Comparison of ENCODE assay signal across 7 cellular contexts in the genomic region with DNA sequence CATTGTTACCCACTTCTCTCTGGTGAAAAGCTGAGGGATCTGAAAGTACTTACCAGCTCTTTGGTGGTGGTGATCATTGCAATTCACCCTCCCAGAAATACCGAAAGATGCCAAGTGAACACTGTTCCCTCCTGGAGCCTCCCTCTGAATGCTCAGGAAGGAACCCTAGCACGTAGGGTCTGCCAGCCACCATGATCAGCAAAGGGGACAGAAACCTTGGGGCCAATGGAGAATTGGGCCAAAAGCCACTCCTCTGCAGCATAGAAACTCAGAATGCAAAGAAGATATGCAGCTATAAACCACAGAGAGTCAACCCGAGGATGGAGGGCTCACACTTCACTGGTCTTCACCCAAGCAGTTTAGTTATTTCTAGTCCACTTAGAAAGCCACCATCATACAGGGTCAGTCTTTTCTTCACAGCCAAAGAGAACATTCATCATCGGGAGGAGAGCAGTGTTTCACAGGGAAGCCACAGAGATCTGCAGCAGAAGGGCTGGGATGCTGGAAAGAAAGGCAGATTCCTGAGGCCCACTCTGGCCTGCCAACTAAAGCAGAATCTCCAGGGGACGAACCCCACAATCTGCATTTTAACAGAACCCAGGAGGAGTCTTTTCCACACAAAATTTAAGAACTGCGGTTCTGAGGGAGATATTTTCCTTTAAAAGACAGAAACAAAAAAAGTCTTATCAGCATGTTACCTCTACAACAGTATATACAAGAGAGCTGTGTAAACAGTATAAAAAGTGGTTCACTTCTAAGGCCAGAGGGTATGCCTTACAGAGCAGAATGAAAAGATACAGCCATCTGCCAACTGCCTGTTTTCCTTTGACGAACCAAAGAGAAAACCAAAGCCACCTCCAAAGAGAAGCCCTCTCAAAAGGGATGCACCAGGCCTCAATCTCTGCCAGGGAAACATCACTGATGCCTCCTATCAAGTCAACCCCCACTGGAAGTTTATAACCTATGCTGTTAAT. TPM values are rescaled to one million over a fixed set of nuclear protein-coding genes. Genes with fewer than 3 reads are reported as not detected.
A peak's percentile ranks its signal among the peaks of the same experiment; 100 is the strongest.
DNase-seq lines count a peak whose midpoint lies in the region; ATAC-seq, FAIRE-seq and TF ChIP-seq lines count a peak whose summit lies in the region.

No MANE protein-coding gene starts in this region.

- ATAC-seq in GM19035 (IDR thresholded peaks at IDR 0.05; ENCODE audit: unreplicated experiment) (peak; percentile 53), HG02970 (IDR thresholded peaks at IDR 0.05; ENCODE audit: low FRiP score, unreplicated experiment) (peak; percentile 37), pancreas (peak in 1 of 4 donors; percentile 35)

- TF ChIP-seq POLR2A in erythroblast (IDR thresholded peaks at IDR 0.05; ENCODE audit: low read length): no peak

- H3K36me3 ChIP-seq in pancreas: no peaks in the 10 kb centered on the region

- H3K27me3 ChIP-seq in pancreas: no peaks in the 10 kb centered on the region

- no peak overlapping the region for H3K4me3 ChIP-seq in pancreas

- 68 to 69% methylated on average over 7 of the region's 7 CpGs for whole genome bisulfite sequencing in pancreas, 2 donors

- intact Hi-C loops in pancreas (cut with DNase I): no loop called here

- FAIRE-seq in pancreas (lab: Jason Lieb, UNC): no peak

- H3K27ac ChIP-seq in pancreas: peak overlapping the region in 3 of 4 donors; percentile 24 to 76 (median 73)

- peaks cover 45 to 75% (median 65%) of the 10 kb centered on the region in 3 donors for H3K4me1 ChIP-seq in pancreas

- DNase-seq in amniotic epithelial cell (ENCODE audit: low read depth): peak; percentile 60
- no peak for DNase-seq in pancreas
- DNase-seq in middle frontal gyrus (ENCODE audit: extremely low spot score, low spot score): no peak
- DNase-seq in erythroblast (lab: John Stamatoyannopoulos, UW): no peak
- DNase-seq in foreskin melanocyte: no peak

- no peak for TF ChIP-seq CTCF in pancreas (IDR thresholded peaks at IDR 0.05)

- H3K9me3 ChIP-seq in pancreas: no peaks in the 10 kb centered on the region

RNA-seq across cellular contexts. Expression of gene TBC1D2B, which starts 11.3 kb away (rescaled TPM):
- total RNA-seq in pancreas: 10 to 100 TPM; 16.1 to 35.8 (median 27.0) TPM
- 10 to 100 TPM; 13.4 to 13.8 TPM for polyA plus RNA-seq in pancreas

RNA-seq across cellular contexts. Expression of gene SH2D7, which starts 26.1 kb away (rescaled TPM):
- 1 to 10 TPM in 1 of 6 donors, under 1 TPM in 4, not detected in 1; 0.04 to 1.8 (median 0.14) TPM for total RNA-seq in pancreas
- polyA plus RNA-seq in pancreas: under 1 TPM; 0.15 to 0.19 TPM
